36 cellular contexts compared by ENCODE assay signal in the genomic region with DNA sequence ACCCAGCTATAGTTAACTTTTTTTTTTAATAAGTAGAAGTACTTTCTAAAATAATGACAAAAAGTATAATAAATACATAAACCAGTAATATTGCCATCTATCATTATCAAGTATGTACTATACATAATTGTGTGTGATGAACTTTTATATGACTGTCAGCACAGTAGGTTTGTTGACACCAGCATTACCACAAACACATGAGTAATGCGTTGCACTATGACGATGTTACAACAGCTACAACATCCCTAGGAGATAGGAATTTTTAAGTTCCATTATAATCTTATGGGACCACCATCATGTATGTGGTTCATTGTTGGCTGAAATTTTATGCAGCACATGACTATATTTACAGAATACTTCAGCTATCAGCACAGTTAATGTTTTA.
DNase-seq lines count a peak whose midpoint lies in the region; FAIRE-seq and TF ChIP-seq lines count a peak whose summit lies in the region.
"Had no signal": no experiment of that assay in that cellular context is flagged by ENCODE, and none has a peak within 500 bp of the region (broad histone marks: within the 10 kb centered on the region; RNA-seq: fewer than 3 reads in every experiment).

No MANE protein-coding gene starts in this region.

- no peaks in the 10 kb centered on the region for H3K27me3 Mint-ChIP-seq in MCF 10A (ENCODE audit: insufficient read depth, unreplicated experiment)
- H3K27me3 Mint-ChIP-seq: activated naive CD8-positive, alpha-beta T cell treated with anti-CD3 and anti-CD28 coated beads, Interleukin-2, amount 50 U/mL, for 24 hours; T-cell had no signal

- no peaks in the 10 kb centered on the region for H3K79me2 ChIP-seq in OCI-LY7 (ENCODE audit: insufficient read depth, low read depth, low read length)

- peak; percentile 27 for DNase-seq in MCF 10A (ENCODE audit: unreplicated experiment)
- no peak for DNase-seq in breast epithelium (ENCODE audit: low spot score in 2 of 2)
- DNase-seq in NB4 (ENCODE audit: low read depth) = peak; percentile 58
- DNase-seq in fibroblast of gingiva (ENCODE audit: low read depth) = peak; percentile 3
- no peak for DNase-seq in H54 (ENCODE audit: insufficient read length, low spot score)
- DNase-seq in C1 segment of cervical spinal cord (lab: John Stamatoyannopoulos, UW) = no peak
- DNase-seq in OCI-LY7 (ENCODE audit: low spot score) = no peak
- DNase-seq: activated CD4-positive, alpha-beta T cell treated with anti-CD3 and anti-CD28 coated beads, Interleukin-2, amount 50 U/mL, for 4 hours; activated CD4-positive, CD25-positive, alpha-beta regulatory T cell; activated CD8-positive, alpha-beta memory T cell treated with anti-CD3 and anti-CD28 coated beads, Interleukin-2, amount 50 U/mL, for 4 hours; activated naive CD4-positive, alpha-beta T cell; activated naive CD8-positive, alpha-beta T cell treated with anti-CD3 and anti-CD28 coated beads, Interleukin-2, amount 50 U/mL, for 24 hours; CD8-positive, alpha-beta T cell; dermis blood vessel endothelial cell; endodermal cell; GOT3; hippocampal formation; Karpas-422; mucosa of descending colon; natural killer cell; NCI-H1417; NCI-H2029; NCI-H524 treated with DMSO at 0.1 percent for 48 hours; occipital lobe; stimulated activated CD8-positive, alpha-beta memory T cell treated with anti-CD3 and anti-CD28 coated beads, Interleukin-4, amount 100 ng/mL, for 48 hours; stomach; T-cell; thyroid gland had no signal

- TF ChIP-seq POLR2A in breast epithelium (IDR thresholded peaks at IDR 0.05) (no peak), NB4 (IDR thresholded peaks at IDR 0.05; ENCODE audit: extremely low read depth, insufficient read length) (no peak), H54 (IDR thresholded peaks at IDR 0.05; ENCODE audit: low read depth, low read length) (no peak)

- H4K20me1 ChIP-seq in OCI-LY7 (ENCODE audit: insufficient read depth, low read length) = no peaks in the 10 kb centered on the region

- no peak overlapping the region for H3K4me2 ChIP-seq in OCI-LY7 (ENCODE audit: low read length)

- no peaks in the 10 kb centered on the region for H3K9me3 Mint-ChIP-seq in MCF 10A (ENCODE audit: unreplicated experiment)
- H3K9me3 Mint-ChIP-seq: activated naive CD8-positive, alpha-beta T cell treated with anti-CD3 and anti-CD28 coated beads, Interleukin-2, amount 50 U/mL, for 24 hours; CD8-positive, alpha-beta T cell; endodermal cell; natural killer cell; T-cell had no signal

- CTCF ChIA-PET in MCF 10A (lab: Yijun Ruan, JAX) (interaction anchor here (1.0 kb wide), 1 partner anchor 14 kb away, joined by 3 read pairs; no protein-coding TSS in a partner anchor), OCI-LY7 (lab: Charles Lee; ENCODE audit: unreplicated experiment) (no interaction called here)

- intact Hi-C loops in MCF 10A (cut with micrococcal nuclease) = no loop called here
- intact Hi-C loops in breast epithelium (cut with DNase I; ENCODE audit: low total_unique reads) = no loop called here
- intact Hi-C loops in OCI-LY7 (cut with micrococcal nuclease; ENCODE audit: unreplicated experiment) = no loop called here

- H3K9ac ChIP-seq in subcutaneous abdominal adipose tissue (ENCODE audit: low read length in 5 of 5) = no peak overlapping the region

- no peak for FAIRE-seq in H54 (lab: Jason Lieb, UNC)
- FAIRE-seq: A204.1, HepG2 had no signal

- H3K9me2 ChIP-seq in OCI-LY7 (ENCODE audit: insufficient read depth, low read length) = no peaks in the 10 kb centered on the region

- H3K4me3 Mint-ChIP-seq in MCF 10A (ENCODE audit: unreplicated experiment) = no peak overlapping the region
- H3K4me3 Mint-ChIP-seq: activated naive CD8-positive, alpha-beta T cell treated with anti-CD3 and anti-CD28 coated beads, Interleukin-2, amount 50 U/mL, for 24 hours; CD8-positive, alpha-beta T cell; endodermal cell; natural killer cell; T-cell had no signal

- H3K4me1 Mint-ChIP-seq in MCF 10A (ENCODE audit: insufficient read depth, unreplicated experiment) = no peaks in the 10 kb centered on the region
- H3K4me1 Mint-ChIP-seq: activated naive CD8-positive, alpha-beta T cell treated with anti-CD3 and anti-CD28 coated beads, Interleukin-2, amount 50 U/mL, for 24 hours; endodermal cell; natural killer cell; T-cell had no signal

- no peaks in the 10 kb centered on the region for H3K9me3 ChIP-seq in breast epithelium
- H3K9me3 ChIP-seq in subcutaneous abdominal adipose tissue (ENCODE audit: control insufficient read depth in 5 of 5, low read length in 5 of 5) = no peaks in the 10 kb centered on the region
- no peaks in the 10 kb centered on the region for H3K9me3 ChIP-seq in OCI-LY7 (ENCODE audit: low read length)
- H3K9me3 ChIP-seq: gastroesophageal sphincter, mucosa of descending colon, prostate gland, right lobe of liver, SJSA1, stomach, thyroid gland had no signal

- H3K27ac ChIP-seq in breast epithelium (no peak overlapping the region), subcutaneous abdominal adipose tissue (ENCODE audit: low read depth, low read length) (peak overlapping the region; percentile 6), OCI-LY7 (ENCODE audit: low read depth, low read length, poor library complexity, severe bottlenecking) (no peak overlapping the region)
- H3K27ac ChIP-seq: gastroesophageal sphincter, prostate gland, SJSA1, stomach, thyroid gland had no signal

- BruUV-seq in MCF 10A (replicated peaks; lab: Mats Ljungman, UMichigan) = no TSS peak
- no TSS peak for BruUV-seq in OCI-LY7 (replicated peaks; lab: Mats Ljungman, UMichigan)

- no peak overlapping the region for H3K27ac Mint-ChIP-seq in MCF 10A (ENCODE audit: low read depth, unreplicated experiment)
- H3K27ac Mint-ChIP-seq: activated naive CD8-positive, alpha-beta T cell treated with anti-CD3 and anti-CD28 coated beads, Interleukin-2, amount 50 U/mL, for 24 hours; CD8-positive, alpha-beta T cell; endodermal cell; natural killer cell; T-cell had no signal

- TF ChIP-seq CTCF in MCF 10A (IDR thresholded peaks at IDR 0.05; ENCODE audit: unreplicated experiment) = no peak
- TF ChIP-seq CTCF in breast epithelium (IDR thresholded peaks at IDR 0.05) = no peak
- no peak for TF ChIP-seq CTCF in NB4 (IDR thresholded peaks at IDR 0.05; ENCODE audit: low read depth, low read length)
- no peak for TF ChIP-seq CTCF in OCI-LY7 (conservative IDR thresholded peaks at IDR 0.05; ENCODE audit: low read length)

- H2AFZ ChIP-seq in OCI-LY7 (ENCODE audit: low read length) = no peak overlapping the region

- POLR2A ChIA-PET in MCF 10A (lab: Yijun Ruan, JAX) (interaction anchor here (0.6 to 1.2 kb wide), 3 partner anchors 13 to 1112 kb away, joined by 3 read pairs; no protein-coding TSS in a partner anchor), OCI-LY7 (lab: Charles Lee) (no interaction called here)

- H3K27me3 ChIP-seq in breast epithelium (no peaks in the 10 kb centered on the region), subcutaneous abdominal adipose tissue (ENCODE audit: control insufficient read depth in 5 of 5, insufficient read depth in 4 of 5, low read length in 5 of 5) (no peaks in the 10 kb centered on the region)
- H3K27me3 ChIP-seq: gastroesophageal sphincter, right lobe of liver, SJSA1, stomach, thyroid gland had no signal

- no peaks in the 10 kb centered on the region for H3K4me1 ChIP-seq in breast epithelium
- peaks cover 0 to 10% (median 4%) of the 10 kb centered on the region in 5 donors for H3K4me1 ChIP-seq in subcutaneous abdominal adipose tissue (ENCODE audit: control insufficient read depth in 5 of 5, insufficient read depth in 5 of 5, low read length in 5 of 5)
- no peaks in the 10 kb centered on the region for H3K4me1 ChIP-seq in OCI-LY7 (ENCODE audit: insufficient read depth, low read length, poor library complexity, severe bottlenecking)
- H3K4me1 ChIP-seq: gastroesophageal sphincter, prostate gland, SJSA1, stomach, thyroid gland had no signal

- H3K36me3 Mint-ChIP-seq in MCF 10A (ENCODE audit: insufficient read depth, unreplicated experiment) = no peaks in the 10 kb centered on the region
- H3K36me3 Mint-ChIP-seq: natural killer cell had no signal

- H3K36me3 ChIP-seq in breast epithelium (no peaks in the 10 kb centered on the region), subcutaneous abdominal adipose tissue (ENCODE audit: control insufficient read depth in 5 of 5, insufficient read depth in 5 of 5, low read length in 5 of 5) (no peaks in the 10 kb centered on the region), OCI-LY7 (ENCODE audit: insufficient read depth, low read length) (no peaks in the 10 kb centered on the region)
- H3K36me3 ChIP-seq: gastroesophageal sphincter, prostate gland, right lobe of liver, SJSA1, thyroid gland had no signal

- H3K4me3 ChIP-seq in breast epithelium = no peak overlapping the region
- no peak overlapping the region for H3K4me3 ChIP-seq in NB4 (ENCODE audit: low read depth, low read length)
- H3K4me3 ChIP-seq in subcutaneous abdominal adipose tissue (ENCODE audit: low read depth in 1 of 5, low read length in 5 of 5) = no peak overlapping the region
- no peak overlapping the region for H3K4me3 ChIP-seq in OCI-LY7 (ENCODE audit: low read depth, low read length, poor library complexity, severe bottlenecking)
- H3K4me3 ChIP-seq: gastroesophageal sphincter, lung, mucosa of descending colon, prostate gland, right lobe of liver, SJSA1, stomach, thyroid gland had no signal

Comparison
In these comparisons a context has a peak if more than half of its experiments do, and no peak if none do; other contexts are left out.
1. DNase-seq: peak in MCF 10A (single experiment), NB4 (single experiment) and fibroblast of gingiva (single experiment); none in breast epithelium (0 of 2), H54 (single experiment), C1 segment of cervical spinal cord (0 of 14) and OCI-LY7 (single experiment).